4 cellular contexts compared by ENCODE assay signal in the genomic region with DNA sequence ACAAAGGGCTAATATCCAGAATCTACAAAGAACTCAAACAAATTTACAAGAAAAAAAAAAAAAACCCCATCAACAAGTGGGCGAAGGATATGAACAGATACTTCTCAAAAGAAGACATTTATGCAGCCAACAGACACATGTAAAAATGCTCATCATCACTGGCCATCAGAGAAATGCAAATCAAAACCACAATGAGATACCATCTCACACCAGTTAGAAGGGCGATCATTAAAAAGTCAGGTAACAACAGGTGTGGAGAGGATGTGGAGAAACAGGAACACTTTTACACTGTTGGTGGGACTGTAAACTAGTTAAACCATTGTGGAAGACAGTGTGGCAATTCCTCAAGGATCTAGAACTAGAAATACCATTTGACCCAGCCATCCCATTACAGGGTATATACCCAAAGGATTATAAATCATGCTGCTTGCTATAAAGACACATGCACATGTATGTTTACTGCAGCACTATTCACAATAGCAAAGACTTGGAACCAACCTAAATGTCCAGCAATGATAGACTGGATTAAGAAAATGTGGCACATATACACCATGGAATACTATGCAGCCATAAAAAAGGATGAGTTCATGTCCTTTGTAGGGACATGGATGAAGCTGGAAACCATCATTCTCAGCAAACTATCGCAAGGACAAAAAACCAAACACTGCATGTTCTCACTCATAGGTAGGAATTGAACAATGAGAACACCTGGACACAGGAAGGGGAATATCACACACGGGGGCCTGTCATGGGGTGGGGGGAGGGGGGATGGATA.
DNase-seq lines count a peak whose midpoint lies in the region; ATAC-seq, FAIRE-seq and TF ChIP-seq lines count a peak whose summit lies in the region.
"Not testable (repeated sequence)": the region's sequence is repeated elsewhere in the genome, so short reads cannot be mapped to it uniquely, and the experiment has no call there.

No MANE protein-coding gene starts in this region.

- not testable (repeated sequence) for H3K9ac ChIP-seq in K562 (ENCODE audit: insufficient read depth in 1 of 2, low read depth in 2 of 2, low read length in 2 of 2)

- CTCF ChIA-PET in HEK293 (lab: Yijun Ruan, JAX); K562 (lab: Yijun Ruan, JAX; ENCODE audit: low intra/inter-chr PET ratio): not testable (repeated sequence)

- POLR2A ChIA-PET in HEK293 (lab: Yijun Ruan, JAX); K562 (lab: Yijun Ruan, JAX): not testable (repeated sequence)

- not testable (repeated sequence) for BruUV-seq in K562 (replicated peaks; lab: Mats Ljungman, UMichigan)

- TF ChIP-seq RAD21 in K562 (CRISPR knock-in tag; conservative IDR thresholded peaks at IDR 0.05 in 1 of 2, IDR thresholded peaks at IDR 0.05 in 1 of 2), result not testable (repeated sequence)

- H3K27ac ChIP-seq in HEK293 (ENCODE audit: extremely low read depth, low read depth, low read length); K562 (ENCODE audit: extremely low read depth, low read depth, low read length): not testable (repeated sequence)

- H3K36me3 ChIP-seq in HEK293 (ENCODE audit: control insufficient read depth in 2 of 2, insufficient read depth in 1 of 2, low read length in 2 of 2); K562 (ENCODE audit: control insufficient read depth, insufficient read depth, low read length): not testable (repeated sequence)

- ATAC-seq in K562, result not testable (repeated sequence)

- H3K4me1 ChIP-seq in HEK293 (ENCODE audit: control insufficient read depth, insufficient read depth, low read length); K562 (replicated peaks in 1 of 2; ENCODE audit: control insufficient read depth in 2 of 2, insufficient read depth in 2 of 2, low read length in 2 of 2): not testable (repeated sequence)

- WGBS in K562 (ENCODE audit: insufficient coverage, low coverage, missing lambda C conversion rate), result 58% methylated on average over 3 of the region's 4 CpGs

- in situ Hi-C loops in K562 (cut with MboI), result not testable (repeated sequence)

- not testable (repeated sequence) for H2AFZ ChIP-seq in K562 (ENCODE audit: low read depth, low read length)

- H3K9me1 ChIP-seq in K562 (ENCODE audit: control insufficient read depth, insufficient read depth, low read length), result not testable (repeated sequence)

- intact Hi-C loops in K562 (cut with micrococcal nuclease), result not testable (repeated sequence)

- H3K9me3 ChIP-seq in HEK293 (ENCODE audit: control insufficient read depth, insufficient read depth, low read depth, low read length); K562 (replicated peaks; ENCODE audit: control insufficient read depth, insufficient read depth, low read depth, low read length): not testable (repeated sequence)

- not testable (repeated sequence) for H3K27me3 ChIP-seq in K562 (ENCODE audit: control insufficient read depth in 2 of 2, insufficient read depth in 2 of 2, low read length in 2 of 2)

- H4K20me1 ChIP-seq in K562 (replicated peaks; ENCODE audit: control insufficient read depth, insufficient read depth, low read length), result not testable (repeated sequence)

- not testable (repeated sequence) for TF ChIP-seq EP300 in K562 (IDR thresholded peaks at IDR 0.05; ENCODE audit: low read length)

- not testable (repeated sequence) for FAIRE-seq in K562 (lab: Jason Lieb, UNC)

- not testable (repeated sequence) for TF ChIP-seq CTCF in HEK293 (tag by site-specific recombination; IDR thresholded peaks at IDR 0.05); K562 (IDR thresholded peaks at IDR 0.05 in 2 of 3, conservative IDR thresholded peaks at IDR 0.05 in 1 of 3; ENCODE audit: insufficient read depth in 2 of 3, low read depth in 1 of 3, low read length in 3 of 3)

- not testable (repeated sequence) for H3K4me3 ChIP-seq in HEK293 (ENCODE audit: low read depth, low read length); K562

- H3K79me2 ChIP-seq in K562 (ENCODE audit: control insufficient read depth, insufficient read depth, low read length), result not testable (repeated sequence)

- TF ChIP-seq POLR2A in K562 (conservative IDR thresholded peaks at IDR 0.05), result not testable (repeated sequence)

- DNase-seq in NCI-H526 (lab: John Stamatoyannopoulos, UW) (peak; percentile 24 to 40), NCI-H526 treated with DMSO at 0.1 percent for 48 hours (lab: John Stamatoyannopoulos, UW) (peak; percentile 14)
- not testable (repeated sequence) for DNase-seq in K562 (ENCODE audit: extremely low read depth in 1 of 4, low spot score in 3 of 4)

- not testable (repeated sequence) for H3K4me2 ChIP-seq in K562 (ENCODE audit: insufficient read depth, low read length)

TF ChIP-seq in HEK293, 187 proteins besides CTCF, POLR2A, EP300 and RAD21:
- peak; percentile 70; the same call in 1 of the 2 replicates for TF ChIP-seq SCRT1 (tag by site-specific recombination; IDR thresholded peaks at IDR 0.05; ENCODE audit: borderline replicate concordance)
- TF ChIP-seq, protein P1, sequence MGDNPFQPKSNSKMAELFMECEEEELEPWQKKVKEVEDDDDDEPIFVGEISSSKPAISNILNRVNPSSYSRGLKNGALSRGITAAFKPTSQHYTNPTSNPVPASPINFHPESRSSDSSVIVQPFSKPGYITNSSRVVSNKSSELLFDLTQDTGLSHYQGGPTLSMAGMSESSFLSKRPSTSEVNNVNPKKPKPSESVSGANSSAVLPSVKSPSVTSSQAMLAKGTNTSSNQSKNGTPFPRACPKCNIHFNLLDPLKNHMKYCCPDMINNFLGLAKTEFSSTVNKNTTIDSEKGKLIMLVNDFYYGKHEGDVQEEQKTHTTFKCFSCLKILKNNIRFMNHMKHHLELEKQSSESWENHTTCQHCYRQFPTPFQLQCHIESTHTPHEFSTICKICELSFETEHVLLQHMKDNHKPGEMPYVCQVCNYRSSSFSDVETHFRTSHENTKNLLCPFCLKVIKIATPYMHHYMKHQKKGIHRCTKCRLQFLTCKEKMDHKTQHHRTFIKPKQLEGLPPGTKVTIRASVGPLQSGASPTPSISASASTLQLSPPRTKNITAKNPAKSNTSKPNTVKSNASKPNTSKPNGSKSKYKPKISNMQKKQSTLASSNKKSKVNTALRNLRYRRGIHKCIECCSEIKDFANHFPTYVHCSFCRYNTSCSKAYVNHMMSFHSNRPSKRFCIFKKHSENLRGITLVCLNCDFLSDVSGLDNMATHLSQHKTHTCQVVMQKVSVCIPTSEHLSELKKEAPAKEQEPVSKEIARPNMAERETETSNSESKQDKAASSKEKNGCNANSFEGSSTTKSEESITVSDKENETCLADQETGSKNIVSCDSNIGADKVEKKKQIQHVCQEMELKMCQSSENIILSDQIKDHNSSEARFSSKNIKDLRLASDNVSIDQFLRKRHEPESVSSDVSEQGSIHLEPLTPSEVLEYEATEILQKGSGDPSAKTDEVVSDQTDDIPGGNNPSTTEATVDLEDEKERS (tag by site-specific recombination; IDR thresholded peaks at IDR 0.05), result 0 out of 2 replicates have a peak, but pooled peaks have one; percentile 73
- TF ChIP-seq SCRT2 (tag by site-specific recombination; IDR thresholded peaks at IDR 0.05), result peak; percentile 68
- TF ChIP-seq ZNF146 (tag by site-specific recombination; IDR thresholded peaks at IDR 0.05), result peak; percentile 91

TF ChIP-seq in K562, 482 proteins besides CTCF, POLR2A, EP300 and RAD21:
- TF ChIP-seq KDM1A (IDR thresholded peaks at IDR 0.05) (peak in 1 of 2 experiments; percentile 43; a peak in 1 of 4 replicates), ZNF146 (CRISPR knock-in tag; IDR thresholded peaks at IDR 0.05; ENCODE audit: unreplicated experiment) (peak; percentile 42)
